8 cellular contexts compared by ENCODE assay signal in genomic region chr20:34876161-34877001, GRCh38. TPM values are rescaled to one million over a fixed set of nuclear protein-coding genes. Genes with fewer than 3 reads are reported as not detected.
DNase-seq lines count a peak whose midpoint lies in the region; ATAC-seq and TF ChIP-seq lines count a peak whose summit lies in the region.

TSS of gene ACSS2 (plus strand) at chr20:34876612. CDS start at chr20:34876646, 34 bp downstream.

- H3K27ac Mint-ChIP-seq in GM23338 (peak within 1 kb of the TSS; percentile 64), nephron (peak within 1 kb of the TSS; percentile 26 to 89 (median 82))

- H3K9me3 Mint-ChIP-seq in GM23338, result no peaks in the 10 kb centered on the region
- H3K9me3 Mint-ChIP-seq in nephron, result no peaks in the 10 kb centered on the region

- peak within 1 kb of the TSS; percentile 95 for H3K4me3 ChIP-seq in GM23338
- peak within 1 kb of the TSS; percentile 81 for H3K4me3 ChIP-seq in Loucy (ENCODE audit: low read length, poor library complexity, severe bottlenecking)
- H3K4me3 ChIP-seq in fibroblast of the aortic adventitia (ENCODE audit: low read depth, low read length), result peak within 1 kb of the TSS; percentile 87

- H3K36me3 Mint-ChIP-seq in GM23338 (ENCODE audit: low read depth), result no peaks in the 10 kb centered on the region; the same call in 2 of the 3 replicates
- H3K36me3 Mint-ChIP-seq in nephron (ENCODE audit: low read depth), result no peaks in the 10 kb centered on the region

- peak within 1 kb of the TSS; percentile 96 for H2AFZ ChIP-seq in GM23338
- peak within 1 kb of the TSS; percentile 85 for H2AFZ ChIP-seq in Loucy (ENCODE audit: low read length)

- peak; percentile 80 for ATAC-seq in GM23338
- ATAC-seq in stimulated activated naive CD8-positive, alpha-beta T cell treated with anti-CD3 and anti-CD28 coated beads, Interleukin-15, Interleukin-2, amounts not matched to agents 100 U/mL and 50 U/mL, for 24 hours, result peak; percentile 85

- DNase-seq in DMS79 treated with DMSO at 0.1 percent for 48 hours (lab: John Stamatoyannopoulos, UW) (peak; percentile 83), GM23338 (ENCODE audit: low spot score) (peak; percentile 100), SHP77 treated with DMSO at 0.1 percent for 48 hours (lab: John Stamatoyannopoulos, UW) (peak; percentile 95), fibroblast of the aortic adventitia (ENCODE audit: low read depth) (peak; percentile 99)
- DNase-seq in activated effector memory CD4-positive, alpha-beta T cell treated with anti-CD3 and anti-CD28 coated beads, Interleukin-2, amount 50 U/mL, for 16 hours, result peak; percentile 98
- peak; percentile 97 for DNase-seq in stimulated activated naive CD8-positive, alpha-beta T cell treated with anti-CD3 and anti-CD28 coated beads, Interleukin-15, Interleukin-2, amounts not matched to agents 100 U/mL and 50 U/mL, for 24 hours

- H3K27me3 ChIP-seq in GM23338 (ENCODE audit: insufficient read depth) (peaks cover 27% of the 10 kb centered on the region), Loucy (ENCODE audit: insufficient read depth, low read length, poor library complexity, severe bottlenecking) (no peaks in the 10 kb centered on the region)

- H3K79me2 ChIP-seq in GM23338 (replicated peaks; ENCODE audit: insufficient read depth) (peaks cover 32% of the 10 kb centered on the region), Loucy (ENCODE audit: insufficient read depth, low read length) (peaks cover 10% of the 10 kb centered on the region; the same call in 1 of the 2 replicates)

- H3K9me2 ChIP-seq in GM23338 (ENCODE audit: insufficient read depth) (no peaks in the 10 kb centered on the region), Loucy (replicated peaks; ENCODE audit: low read depth, low read length) (no peaks in the 10 kb centered on the region)

- H3F3A ChIP-seq in GM23338 (replicated peaks; ENCODE audit: low read depth) (peaks cover 5% of the 10 kb centered on the region; the same call in 1 of the 2 replicates), Loucy (ENCODE audit: low read depth) (no peaks in the 10 kb centered on the region)

- H3K27me3 Mint-ChIP-seq in GM23338 (ENCODE audit: insufficient read depth, low read depth, poor library complexity), result peaks cover 24% of the 10 kb centered on the region
- H3K27me3 Mint-ChIP-seq in nephron (ENCODE audit: low read depth), result peaks cover 10% of the 10 kb centered on the region

- H3K4me1 ChIP-seq in GM23338 (ENCODE audit: insufficient read depth) (peaks cover 26% of the 10 kb centered on the region), Loucy (ENCODE audit: insufficient read depth, low read length, poor library complexity, severe bottlenecking) (peaks cover 38% of the 10 kb centered on the region)

- H3K36me3 ChIP-seq in GM23338 (ENCODE audit: insufficient read depth) (no peaks in the 10 kb centered on the region), Loucy (ENCODE audit: insufficient read depth, low read length) (no peaks in the 10 kb centered on the region)

- H3K4me1 Mint-ChIP-seq in GM23338 (peaks cover 33% of the 10 kb centered on the region), nephron (peaks cover 42% of the 10 kb centered on the region)

- H3K27ac ChIP-seq in GM23338 (ENCODE audit: low read depth), result peak within 1 kb of the TSS; percentile 85

- no peak for TF ChIP-seq CTCF in GM23338 (conservative IDR thresholded peaks at IDR 0.05; ENCODE audit: low read depth in 2 of 2)
- TF ChIP-seq CTCF in Loucy (conservative IDR thresholded peaks at IDR 0.05; ENCODE audit: low read length), result no peak
- no peak for TF ChIP-seq CTCF in fibroblast of the aortic adventitia (IDR thresholded peaks at IDR 0.05; ENCODE audit: insufficient read depth, low read length)
- TF ChIP-seq CTCF in nephron (IDR thresholded peaks at IDR 0.05; ENCODE audit: unreplicated experiment in 3 of 3), result no peak

- H3K4me2 ChIP-seq in GM23338, result peak within 1 kb of the TSS; percentile 84
- H3K4me2 ChIP-seq in Loucy (ENCODE audit: low read depth, low read length, poor library complexity, severe bottlenecking), result peak within 1 kb of the TSS; percentile 85

- peak within 1 kb of the TSS; percentile 79 for H3K9ac ChIP-seq in Loucy (ENCODE audit: low read depth, low read length, poor library complexity, severe bottlenecking)

- H3K4me3 Mint-ChIP-seq in GM23338, result peak within 1 kb of the TSS; percentile 90
- H3K4me3 Mint-ChIP-seq in nephron, result peak within 1 kb of the TSS; percentile 94 to 97 (median 94)

- H3K9me3 ChIP-seq in Loucy (ENCODE audit: insufficient read depth, low read depth, low read length), result no peaks in the 10 kb centered on the region

- H4K20me1 ChIP-seq in GM23338 (replicated peaks; ENCODE audit: insufficient read depth), result peaks cover 2% of the 10 kb centered on the region; the same call in 1 of the 2 replicates
- H4K20me1 ChIP-seq in Loucy (ENCODE audit: insufficient read depth, low read length, poor library complexity, severe bottlenecking), result no peaks in the 10 kb centered on the region

TF ChIP-seq in GM23338, 12 proteins besides CTCF, POLR2A, EP300 and RAD21:
- TF ChIP-seq CREB1 (CRISPR knock-in tag; IDR thresholded peaks at IDR 0.05; ENCODE audit: low read depth) (peak; percentile 76), POLR2AphosphoS5 (IDR thresholded peaks at IDR 0.05; ENCODE audit: low read depth) (peak; percentile 72), NANOG (IDR thresholded peaks at IDR 0.05; ENCODE audit: borderline replicate concordance) (no peak)

RNA-seq across cellular contexts. Expression of gene ACSS2, which starts in this region (rescaled TPM):
- total RNA-seq in GM23338 (2014; rRNA removed; shearing (Covaris generic)), result 43.4 and 49.3 TPM in 2 replicates
- 26.1 and 26.8 TPM in 2 replicates for polyA plus RNA-seq in GM23338 (2016; fragmentation: Nextera tagmentation; extraction: Ambion mirVana)
- 32.3 and 65.3 TPM in 2 replicates for total RNA-seq in fibroblast of the aortic adventitia (ENCODE audit: low replicate concordance)

Comparison
In these comparisons a context has a peak if more than half of its experiments do, and no peak if none do; other contexts are left out.
1. Peak in every context shown above with its lines: DNase-seq, ATAC-seq, H3K4me3 ChIP-seq and H3K27ac ChIP-seq.